1 cellular context compared by ENCODE assay signal in the genomic region with DNA sequence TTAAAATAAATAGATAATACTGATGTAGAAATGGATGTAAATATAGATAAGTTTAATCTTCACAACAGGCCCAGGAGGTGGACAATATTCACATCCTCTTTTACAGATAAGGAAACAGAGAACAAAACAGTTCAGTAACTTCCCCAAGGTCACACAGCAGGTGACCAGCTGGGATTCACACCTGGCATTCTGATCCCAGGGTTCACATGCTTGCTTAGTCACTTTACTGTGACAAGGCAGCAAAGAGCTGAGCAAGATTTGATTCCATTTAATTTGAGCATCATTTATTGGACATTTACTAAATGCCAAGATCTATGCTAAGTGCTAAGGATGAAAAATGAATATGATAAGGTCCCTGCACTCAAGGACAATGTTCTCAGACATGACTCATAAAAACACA.
TF ChIP-seq lines count a peak whose summit lies in the region.

No MANE protein-coding gene starts in this region.

TF ChIP-seq in endothelial cell of umbilical vein, 7 proteins besides CTCF, POLR2A, EP300 and RAD21:
- TF ChIP-seq GATA2 (IDR thresholded peaks at IDR 0.05; ENCODE audit: insufficient read depth, insufficient read length, low read depth, low read length) (peak; percentile 9), FOS (IDR thresholded peaks at IDR 0.05; ENCODE audit: borderline replicate concordance, insufficient read depth, low read length) (no peak), MYC (IDR thresholded peaks at IDR 0.05; ENCODE audit: low read depth, low read length) (no peak), POLR2AphosphoS5 (IDR thresholded peaks at IDR 0.05; ENCODE audit: insufficient read depth, low read depth, low read length) (no peak), EZH2 (IDR thresholded peaks at IDR 0.05; ENCODE audit: borderline replicate concordance, low read depth, low read length, severe bottlenecking) (no peak)
TF ChIP-seq in endothelial cell of umbilical vein: peak in this region for 1.
